In genomic region chr7:148722340-148723165, GRCh38 we compare ENCODE assay signal across 9 cellular contexts. TPM values are rescaled to one million over a fixed set of nuclear protein-coding genes. Genes with fewer than 3 reads are reported as not detected.
DNase-seq lines count a peak whose midpoint lies in the region; ATAC-seq, FAIRE-seq and TF ChIP-seq lines count a peak whose summit lies in the region.
"Had no signal": no experiment of that assay in that cellular context is flagged by ENCODE, and none has a peak within 500 bp of the region (broad histone marks: within the 10 kb centered on the region; RNA-seq: fewer than 3 reads in every experiment).

No MANE protein-coding gene starts in this region.

- no peaks in the 10 kb centered on the region for H3K27me3 Mint-ChIP-seq in osteocyte (ENCODE audit: unreplicated experiment)

- H3K27me3 ChIP-seq in KMS-11 (ENCODE audit: insufficient read depth, low read depth) (no peaks in the 10 kb centered on the region), K562 (ENCODE audit: control insufficient read depth in 2 of 2, insufficient read depth in 2 of 2, low read length in 2 of 2) (no peaks in the 10 kb centered on the region)

- H3K27ac Mint-ChIP-seq in osteocyte (ENCODE audit: unreplicated experiment) = peak overlapping the region; percentile 8

- H3K36me3 Mint-ChIP-seq in osteocyte (ENCODE audit: unreplicated experiment) = no peaks in the 10 kb centered on the region

- H3K4me1 ChIP-seq in KMS-11 (ENCODE audit: low read depth, poor library complexity, severe bottlenecking) (peaks cover 100% of the 10 kb centered on the region), K562 (replicated peaks in 1 of 2; ENCODE audit: control insufficient read depth in 2 of 2, insufficient read depth in 2 of 2, low read length in 2 of 2) (peaks cover 19 to 35% of the 10 kb centered on the region in 2 experiments)

- no peak for TF ChIP-seq RAD21 in K562 (CRISPR knock-in tag; conservative IDR thresholded peaks at IDR 0.05 in 1 of 2, IDR thresholded peaks at IDR 0.05 in 1 of 2)

- BruUV-seq in K562 (replicated peaks; lab: Mats Ljungman, UMichigan) = no TSS peak

- in situ Hi-C loops in K562 (cut with MboI) = no loop called here

- H3K27ac ChIP-seq in KMS-11 (peak overlapping the region; percentile 67), K562 (ENCODE audit: extremely low read depth, low read depth, low read length) (no peak overlapping the region)

- H3K79me2 ChIP-seq in KMS-11 (ENCODE audit: insufficient read depth, low read depth) (peaks cover 100% of the 10 kb centered on the region), K562 (ENCODE audit: control insufficient read depth, insufficient read depth, low read length) (peaks cover 98% of the 10 kb centered on the region)

- H4K20me1 ChIP-seq in KMS-11 (ENCODE audit: insufficient read depth) (peaks cover 86% of the 10 kb centered on the region), K562 (replicated peaks; ENCODE audit: control insufficient read depth, insufficient read depth, low read length) (peaks cover 75% of the 10 kb centered on the region)

- TF ChIP-seq CTCF in KMS-11 (conservative IDR thresholded peaks at IDR 0.05; ENCODE audit: low read depth, low read length) (no peak), K562 (IDR thresholded peaks at IDR 0.05 in 2 of 3, conservative IDR thresholded peaks at IDR 0.05 in 1 of 3; ENCODE audit: insufficient read depth in 2 of 3, low read depth in 1 of 3, low read length in 3 of 3) (no peak), osteocyte (IDR thresholded peaks at IDR 0.05) (no peak), GM10266 (IDR thresholded peaks at IDR 0.05; ENCODE audit: control insufficient read depth, insufficient read depth, low read depth, missing control alignments) (no peak)

- 77% methylated on average over 7 of the region's 8 CpGs for WGBS in K562 (ENCODE audit: insufficient coverage, low coverage, missing lambda C conversion rate)

- no peaks in the 10 kb centered on the region for H3K9me3 ChIP-seq in K562 (replicated peaks; ENCODE audit: control insufficient read depth, insufficient read depth, low read depth, low read length)

- H2AFZ ChIP-seq in KMS-11 (ENCODE audit: low read depth) (no peak overlapping the region), K562 (ENCODE audit: low read depth, low read length) (no peak overlapping the region)

- no peak overlapping the region for H3K4me3 ChIP-seq in KMS-11 (IDR thresholded peaks at IDR 0.05; ENCODE audit: insufficient read depth, low read depth, low read length)
- H3K4me3 ChIP-seq in K562 = no peak overlapping the region

- no peak overlapping the region for H3K4me3 Mint-ChIP-seq in osteocyte (ENCODE audit: unreplicated experiment)

- no peak for TF ChIP-seq POLR2A in K562 (conservative IDR thresholded peaks at IDR 0.05)

- H3K9me3 Mint-ChIP-seq in osteocyte (ENCODE audit: unreplicated experiment) = no peaks in the 10 kb centered on the region

- TF ChIP-seq EP300 in K562 (IDR thresholded peaks at IDR 0.05; ENCODE audit: low read length) = no peak

- ATAC-seq in K562 = peak; percentile 27

- CTCF ChIA-PET in K562 (lab: Yijun Ruan, JAX; ENCODE audit: low intra/inter-chr PET ratio) = no interaction called here

- intact Hi-C loops in K562 (cut with micrococcal nuclease) = no loop called here

- POLR2A ChIA-PET in K562 (lab: Yijun Ruan, JAX) = interaction anchor here (1.7 to 4.0 kb wide), 5 partner anchors 8 to 19 kb away, joined by 6 to 44 read pairs (median 22); no protein-coding TSS in a partner anchor

- DNase-seq in DMS53 (lab: John Stamatoyannopoulos, UW) = peak; percentile 65
- no peak for DNase-seq in K562 (ENCODE audit: extremely low read depth in 1 of 4, low spot score in 3 of 4)
- no peak for DNase-seq in osteocyte (ENCODE audit: extremely low spot score, unreplicated experiment)
- no peak for DNase-seq in GM10266 (ENCODE audit: extremely low spot score)
- DNase-seq in superior temporal gyrus (ENCODE audit: extremely low spot score) = no peak
- no peak for DNase-seq in HPDE6-E6E7 (ENCODE audit: extremely low spot score)
- DNase-seq: activated CD8-positive, alpha-beta memory T cell treated with anti-CD3 and anti-CD28 coated beads, Interleukin-2, amount 50 U/mL, for 48 hours; NCI-H524 treated with DMSO at 0.1 percent for 48 hours had no signal

- peak overlapping the region; percentile 83 for H3K4me2 ChIP-seq in KMS-11
- H3K4me2 ChIP-seq in K562 (ENCODE audit: insufficient read depth, low read length) = no peak overlapping the region

- peak overlapping the region; percentile 8; the same call in 1 of the 2 replicates for H3K9ac ChIP-seq in KMS-11
- peak overlapping the region in 1 of 2 experiments; percentile 71; a peak in 2 of 4 replicates for H3K9ac ChIP-seq in K562 (ENCODE audit: insufficient read depth in 1 of 2, low read depth in 2 of 2, low read length in 2 of 2)

- no peak for FAIRE-seq in K562 (lab: Jason Lieb, UNC)

- H3K9me1 ChIP-seq in K562 (ENCODE audit: control insufficient read depth, insufficient read depth, low read length) = peaks cover 26% of the 10 kb centered on the region

- H3K4me1 Mint-ChIP-seq in osteocyte (ENCODE audit: unreplicated experiment) = peaks cover 38% of the 10 kb centered on the region

- no peaks in the 10 kb centered on the region for H3K36me3 ChIP-seq in KMS-11 (ENCODE audit: insufficient read depth)
- no peaks in the 10 kb centered on the region for H3K36me3 ChIP-seq in K562 (ENCODE audit: control insufficient read depth, insufficient read depth, low read length)

TF ChIP-seq in K562, 482 proteins besides CTCF, POLR2A, EP300 and RAD21 (continues in another document):
- TF ChIP-seq RBFOX2 (IDR thresholded peaks at IDR 0.05; ENCODE audit: low read depth, low read length) (no peak), SRSF9 (IDR thresholded peaks at IDR 0.05; ENCODE audit: borderline replicate concordance, low read depth, low read length) (no peak), PHB (CRISPR knock-in tag; IDR thresholded peaks at IDR 0.05) (no peak), ZBTB33 (CRISPR knock-in tag; IDR thresholded peaks at IDR 0.05) (peak; percentile 98), FOXJ2 (tag; IDR thresholded peaks at IDR 0.05) (no peak), BHLHE40 (IDR thresholded peaks at IDR 0.05; ENCODE audit: low read length) (no peak), CCAR2 (IDR thresholded peaks at IDR 0.05; ENCODE audit: low read depth, low read length) (no peak), E2F4 (CRISPR knock-in tag; IDR thresholded peaks at IDR 0.05; ENCODE audit: low read depth) (no peak), ELF2 (CRISPR knock-in tag; IDR thresholded peaks at IDR 0.05) (no peak), HINFP (tag; conservative IDR thresholded peaks at IDR 0.05; ENCODE audit: low read depth) (no peak)

RNA-seq across cellular contexts. Expression of gene CUL1, which starts 23.9 kb away (rescaled TPM):
- total RNA-seq in K562 (2011; cell fraction: chromatin; rRNA removed; ENCODE audit: low replicate concordance) = 34.6 and 70.5 TPM in 2 replicates
- 20.7 and 25.1 TPM in 2 replicates for total RNA-seq in K562 (2011; cell fraction: nucleolus; rRNA removed)
- 27.6 and 29.7 TPM in 2 replicates for total RNA-seq in K562 (2011; cell fraction: nucleoplasm; rRNA removed)
- 63.3 and 64.6 TPM in 2 replicates for total RNA-seq in K562 (2014; rRNA removed)
- total RNA-seq in K562 (2014; rRNA removed; fragmentation: Illumina TruSeq; extraction: Trizol) = 96.5 and 101 TPM in 2 replicates
- 91.6 and 98.5 TPM in 2 replicates for total RNA-seq in K562 (2015; rRNA removed; fragmentation: Illumina TruSeq; extraction: Trizol)
- total RNA-seq in K562 (2021) = 86.0 and 86.4 TPM in 2 replicates
- polyA plus RNA-seq in K562 (2011; rRNA removed) = 80.3 and 105 TPM in 2 replicates
- 45.7 and 59.7 TPM in 2 replicates for polyA plus RNA-seq in K562 (2011; cell fraction: cytosol; rRNA removed)
- polyA plus RNA-seq in K562 (2011; cell fraction: nucleus; rRNA removed) = 37.0 and 48.3 TPM in 2 replicates
- 57.3 and 84.1 TPM in 2 replicates for polyA plus RNA-seq in K562 (2012)
- polyA plus RNA-seq in K562 (2014; fragmentation: Illumina TruSeq; extraction: Trizol) = 95.6 and 107 TPM in 2 replicates
- polyA plus RNA-seq in K562 (2014; fragmentation: Nextera tagmentation; extraction: Ambion mirVana) = 10 to 100 TPM; 31.5 to 43.8 TPM
- polyA plus RNA-seq in K562 (2014; rRNA removed) = 94.5 and 104 TPM in 2 replicates
- polyA minus RNA-seq in K562 (2011; rRNA and poly(A)+ RNA removed) = 118 and 120 TPM in 2 replicates
- polyA minus RNA-seq in K562 (2011; cell fraction: cytosol; rRNA and poly(A)+ RNA removed) = 44.5 and 53.4 TPM in 2 replicates
- 29.8 and 54.5 TPM in 2 replicates for polyA minus RNA-seq in K562 (2011; cell fraction: nucleus; rRNA and poly(A)+ RNA removed)
- 45.6 and 46.8 TPM in 2 replicates for total RNA-seq in osteocyte
